16 cellular contexts compared by ENCODE assay signal in the genomic region with DNA sequence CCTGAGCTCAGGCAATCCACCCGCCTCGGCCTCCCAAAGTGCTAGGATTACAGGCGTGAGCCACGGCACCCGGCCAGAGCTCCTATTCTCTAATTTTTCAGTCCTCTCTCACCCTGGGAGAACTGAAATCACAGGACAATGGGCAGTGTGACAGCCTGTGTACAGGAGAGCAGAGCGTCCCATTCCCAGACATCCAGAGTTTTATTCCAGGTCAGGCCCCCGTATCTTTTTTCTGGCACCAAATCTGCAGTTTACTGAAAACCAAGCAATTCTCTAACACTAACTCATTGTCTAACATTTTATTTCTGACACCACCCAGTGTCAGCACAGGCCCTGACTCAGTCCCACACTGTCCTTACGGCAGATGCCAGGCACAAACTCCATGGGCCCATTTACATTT. TPM values are rescaled to one million over a fixed set of nuclear protein-coding genes. Genes with fewer than 3 reads are reported as not detected.
DNase-seq lines count a peak whose midpoint lies in the region; ATAC-seq, FAIRE-seq and TF ChIP-seq lines count a peak whose summit lies in the region.
"Had no signal": no experiment of that assay in that cellular context is flagged by ENCODE, and none has a peak within 500 bp of the region (broad histone marks: within the 10 kb centered on the region; RNA-seq: fewer than 3 reads in every experiment).

No MANE protein-coding gene starts in this region.

- H3K4me3 Mint-ChIP-seq in activated T-helper 1 cell treated with anti-CD3 and anti-CD28 coated beads, Interleukin-12 subunit alpha, Interleukin-12 subunit beta, Interleukin-2, Interleukin-4 antibody, amounts not matched to agents 30 ng/mL and 10 ng/mL and 1 ng/mL, durations not matched to agents 14 hours and 24 hours and 36 hours = peak overlapping the region; percentile 7
- H3K4me3 Mint-ChIP-seq: stimulated activated naive CD8-positive, alpha-beta T cell treated with anti-CD3 and anti-CD28 coated beads, Interleukin-15, amount 100 ng/mL, for 72 hours had no signal

- no peaks in the 10 kb centered on the region for H3K9me3 ChIP-seq in HepG2 (ENCODE audit: low read length)
- H3K9me3 ChIP-seq in skeletal muscle tissue (ENCODE audit: control insufficient read depth in 3 of 3, low read length in 3 of 3) = no peaks in the 10 kb centered on the region
- peaks cover 0 to 76% (median 24%) of the 10 kb centered on the region in 8 donors for H3K9me3 ChIP-seq in spleen

- 0 out of 5 replicates have a peak, but pooled peaks cover 0 to 8% of the 10 kb centered on the region in 2 experiments for H3K36me3 ChIP-seq in HepG2 (replicated peaks in 1 of 2; ENCODE audit: control insufficient read depth in 1 of 2, insufficient read depth in 2 of 2, low read length in 2 of 2)
- peaks cover 0 to 6% (median 2%) of the 10 kb centered on the region in 3 donors for H3K36me3 ChIP-seq in skeletal muscle tissue (ENCODE audit: control insufficient read depth in 3 of 3, insufficient read depth in 3 of 3, low read length in 3 of 3)
- H3K36me3 ChIP-seq in spleen = peaks cover 0 to 60% (median 19%) of the 10 kb centered on the region in 6 donors

- no peak overlapping the region for H2AFZ ChIP-seq in HepG2 (ENCODE audit: low read length)

- H3K4me2 ChIP-seq in HepG2 (ENCODE audit: low read depth, low read length) = no peak overlapping the region

- intact Hi-C loops in activated T-helper 1 cell treated with anti-CD3 and anti-CD28 coated beads, Interleukin-12 subunit alpha, Interleukin-12 subunit beta, Interleukin-2, Interleukin-4 antibody, amounts not matched to agents 30 ng/mL and 10 ng/mL and 1 ng/mL, durations not matched to agents 14 hours and 24 hours and 36 hours (cut with micrococcal nuclease) = loop anchor here (10.0 kb wide), 1 partner anchor 442 kb away; a partner anchor contains a TSS
- intact Hi-C loops in HepG2 (cut with micrococcal nuclease; ENCODE audit: unreplicated experiment) = loop anchor here (10.0 kb wide), 1 partner anchor 442 kb away; a partner anchor contains a TSS
- intact Hi-C loops in spleen (cut with DNase I; ENCODE audit: low total_unique reads) = no loop called here

- in situ Hi-C loops in HepG2 (cut with HindIII; ENCODE audit: extremely low pct_ligation_motif_present, low pct_unique_long_range_greater_than_20kb) = no loop called here

- peaks cover 24% of the 10 kb centered on the region for H3K4me1 ChIP-seq in HepG2 (ENCODE audit: insufficient read depth, low read length)
- peaks cover 5 to 6% (median 6%) of the 10 kb centered on the region in 3 donors for H3K4me1 ChIP-seq in skeletal muscle tissue (ENCODE audit: control insufficient read depth in 3 of 3, insufficient read depth in 3 of 3, low read length in 3 of 3)
- peaks cover 3 to 37% (median 10%) of the 10 kb centered on the region in 6 donors for H3K4me1 ChIP-seq in spleen
- H3K4me1 ChIP-seq: BE2C had no signal

- no peak overlapping the region for H3K27ac Mint-ChIP-seq in activated T-helper 1 cell treated with anti-CD3 and anti-CD28 coated beads, Interleukin-12 subunit alpha, Interleukin-12 subunit beta, Interleukin-2, Interleukin-4 antibody, amounts not matched to agents 30 ng/mL and 10 ng/mL and 1 ng/mL, durations not matched to agents 14 hours and 24 hours and 36 hours
- H3K27ac Mint-ChIP-seq: activated T-helper 2 cell treated with anti-CD3 and anti-CD28 coated beads, Interferon-gamma antibody, Interleukin-2, Interleukin-4, amounts not matched to agents 10 μg/mL and 5 μg/mL and 100 μg/mL, durations not matched to agents 14 hours and 24 hours and 36 hours had no signal

- ATAC-seq in HepG2 = no peak
- no peak for ATAC-seq in stimulated activated naive CD8-positive, alpha-beta T cell treated with anti-CD3 and anti-CD28 coated beads, Interleukin-15, Interleukin-2, amounts not matched to agents 100 U/mL and 50 U/mL, for 24 hours
- ATAC-seq: stimulated activated naive CD8-positive, alpha-beta T cell treated with anti-CD3 and anti-CD28 coated beads, Interleukin-15, amount 100 ng/mL, for 72 hours had no signal

- 93% methylated on average over 8 of the region's 8 CpGs for WGBS in HepG2 (ENCODE audit: low lambda C conversion rate)
- 92 to 95% (median 95%) methylated on average over 8 of the region's 8 CpGs for WGBS in spleen, 5 donors

- CTCF ChIA-PET in HepG2 (lab: Yijun Ruan, JAX; ENCODE audit: low intra/inter-chr PET ratio, low total read pairs) = no interaction called here

- no peak for TF ChIP-seq CTCF in HepG2 (CRISPR knock-in tag; IDR thresholded peaks at IDR 0.05)
- no peak for TF ChIP-seq CTCF in spleen (IDR thresholded peaks at IDR 0.05 in 8 of 11, conservative IDR thresholded peaks at IDR 0.05 in 3 of 11)

- no peak for TF ChIP-seq RAD21 in HepG2 (CRISPR knock-in tag; IDR thresholded peaks at IDR 0.05)

- TF ChIP-seq POLR2A in HepG2 (IDR thresholded peaks at IDR 0.05; ENCODE audit: insufficient read depth in 1 of 2, low read depth in 2 of 2, low read length in 2 of 2) (no peak), spleen (IDR thresholded peaks at IDR 0.05) (no peak)

- H3K9ac ChIP-seq in HepG2 (ENCODE audit: insufficient read depth, low read depth, low read length) (no peak overlapping the region), skeletal muscle tissue (ENCODE audit: low read depth in 1 of 3, low read length in 3 of 3) (no peak overlapping the region)

- H4K20me1 ChIP-seq in HepG2 (ENCODE audit: insufficient read depth, low read length) = no peaks in the 10 kb centered on the region

- no peak for FAIRE-seq in HepG2 (lab: Jason Lieb, UNC)
- FAIRE-seq: GM18507 had no signal

- TF ChIP-seq EP300 in HepG2 (IDR thresholded peaks at IDR 0.05; ENCODE audit: low read depth in 2 of 2, low read length in 2 of 2) = no peak
- no peak for TF ChIP-seq EP300 in HepG2 (CRISPR knock-in tag; IDR thresholded peaks at IDR 0.05; ENCODE audit: borderline replicate concordance)

- peaks cover 1% of the 10 kb centered on the region for H3K4me1 Mint-ChIP-seq in activated T-helper 1 cell treated with anti-CD3 and anti-CD28 coated beads, Interleukin-12 subunit alpha, Interleukin-12 subunit beta, Interleukin-2, Interleukin-4 antibody, amounts not matched to agents 30 ng/mL and 10 ng/mL and 1 ng/mL, durations not matched to agents 14 hours and 24 hours and 36 hours (ENCODE audit: low read depth)

- peaks cover 60% of the 10 kb centered on the region for H3K9me3 Mint-ChIP-seq in activated T-helper 1 cell treated with anti-CD3 and anti-CD28 coated beads, Interleukin-12 subunit alpha, Interleukin-12 subunit beta, Interleukin-2, Interleukin-4 antibody, amounts not matched to agents 30 ng/mL and 10 ng/mL and 1 ng/mL, durations not matched to agents 14 hours and 24 hours and 36 hours

- BruUV-seq in HepG2 (replicated peaks; lab: Mats Ljungman, UMichigan) = no TSS peak

- H3K27ac ChIP-seq in epithelial cell of prostate = peak overlapping the region; percentile 33
- no peak overlapping the region for H3K27ac ChIP-seq in HepG2 (ENCODE audit: extremely low read length, insufficient read depth, low read length)
- H3K27ac ChIP-seq in skeletal muscle tissue (ENCODE audit: low read depth, low read length) = peak overlapping the region; percentile 33
- no peak overlapping the region for H3K27ac ChIP-seq in spleen
- H3K27ac ChIP-seq: Peyer's patch had no signal

- H3K4me3 ChIP-seq in HepG2 (replicated peaks in 1 of 3; ENCODE audit: insufficient read depth in 1 of 3, low read depth in 2 of 3, low read length in 3 of 3) (no peak overlapping the region), skeletal muscle tissue (ENCODE audit: low read length in 3 of 3) (no peak overlapping the region), spleen (no peak overlapping the region)
- H3K4me3 ChIP-seq: MG63, Peyer's patch had no signal

- peaks cover 74% of the 10 kb centered on the region for H3K36me3 Mint-ChIP-seq in activated T-helper 1 cell treated with anti-CD3 and anti-CD28 coated beads, Interleukin-12 subunit alpha, Interleukin-12 subunit beta, Interleukin-2, Interleukin-4 antibody, amounts not matched to agents 30 ng/mL and 10 ng/mL and 1 ng/mL, durations not matched to agents 14 hours and 24 hours and 36 hours (ENCODE audit: low read depth)

- DNase-seq in activated T-helper 1 cell treated with anti-CD3 and anti-CD28 coated beads, Interleukin-12 subunit alpha, Interleukin-12 subunit beta, Interleukin-2, Interleukin-4 antibody, amounts not matched to agents 30 ng/mL and 10 ng/mL and 1 ng/mL, durations not matched to agents 14 hours and 24 hours and 36 hours (ENCODE audit: low spot score) = no peak
- DNase-seq in epithelial cell of prostate (ENCODE audit: low read depth, low spot score) = no peak
- DNase-seq in HepG2 (ENCODE audit: low spot score) = no peak
- DNase-seq in NCI-H146 treated with DMSO at 0.1 percent for 48 hours (lab: John Stamatoyannopoulos, UW; ENCODE audit: unreplicated experiment) = no peak
- DNase-seq in activated gamma-delta T cell (lab: John Stamatoyannopoulos, UW) = no peak
- DNase-seq in spleen = no peak
- no peak for DNase-seq in stimulated activated naive CD8-positive, alpha-beta T cell treated with anti-CD3 and anti-CD28 coated beads, Interleukin-15, Interleukin-2, amounts not matched to agents 100 U/mL and 50 U/mL, for 24 hours
- DNase-seq: BE2C; HCEC 1CT; MG63; Peyer's patch; stimulated activated CD4-positive, alpha-beta T cell treated with anti-CD3 and anti-CD28 coated beads, Interleukin-4, amount 100 ng/mL, for 24 hours; stimulated activated naive CD8-positive, alpha-beta T cell treated with anti-CD3 and anti-CD28 coated beads, Interleukin-15, amount 100 ng/mL, for 72 hours had no signal

- no peaks in the 10 kb centered on the region for H3K27me3 Mint-ChIP-seq in activated T-helper 1 cell treated with anti-CD3 and anti-CD28 coated beads, Interleukin-12 subunit alpha, Interleukin-12 subunit beta, Interleukin-2, Interleukin-4 antibody, amounts not matched to agents 30 ng/mL and 10 ng/mL and 1 ng/mL, durations not matched to agents 14 hours and 24 hours and 36 hours (ENCODE audit: insufficient read depth)
- H3K27me3 Mint-ChIP-seq: stimulated activated naive CD8-positive, alpha-beta T cell treated with anti-CD3 and anti-CD28 coated beads, Interleukin-15, amount 100 ng/mL, for 72 hours had no signal

- H3K27me3 ChIP-seq in HepG2 (ENCODE audit: control insufficient read depth in 1 of 2, insufficient read depth in 2 of 2, low read length in 2 of 2) (no peaks in the 10 kb centered on the region), skeletal muscle tissue (ENCODE audit: control insufficient read depth in 3 of 3, insufficient read depth in 3 of 3, low read length in 3 of 3) (no peaks in the 10 kb centered on the region), spleen (replicated peaks in 1 of 7) (no peaks in the 10 kb centered on the region)
- H3K27me3 ChIP-seq: BE2C, MG63, Peyer's patch had no signal

- peaks cover 27% of the 10 kb centered on the region for H3K79me2 ChIP-seq in HepG2 (ENCODE audit: insufficient read depth, low read length)

- POLR2A ChIA-PET in HepG2 (lab: Yijun Ruan, JAX) = interaction anchor here (0.6 to 0.8 kb wide), 2 partner anchors 74 to 190 kb away, joined by 3 read pairs; a partner anchor contains a TSS

RNA-seq across cellular contexts. Expression of a gene that starts 6.7 kb away (rescaled TPM):
- 9.6 and 9.9 TPM in 2 replicates for total RNA-seq in activated T-helper 1 cell treated with anti-CD3 and anti-CD28 coated beads, Interleukin-12 subunit alpha, Interleukin-12 subunit beta, Interleukin-2, Interleukin-4 antibody, amounts not matched to agents 30 ng/mL and 10 ng/mL and 1 ng/mL, durations not matched to agents 14 hours and 24 hours and 36 hours
- 5.2 and 6.9 TPM in 2 replicates for total RNA-seq in HepG2 (2016; rRNA removed; fragmentation: Illumina TruSeq; extraction: Trizol)
- total RNA-seq in HepG2 (2016; cell fraction: cytosol; rRNA removed; fragmentation: Illumina TruSeq; extraction: Trizol; ENCODE audit: low read depth) = 1.2 and 1.3 TPM in 2 replicates
- total RNA-seq in HepG2 (2016; cell fraction: insoluble cytoplasmic fraction; rRNA removed; fragmentation: Illumina TruSeq; extraction: Trizol) = 5.0 and 7.1 TPM in 2 replicates
- 1.8 and 3.4 TPM in 2 replicates for total RNA-seq in HepG2 (2016; cell fraction: membrane; rRNA removed; fragmentation: Illumina TruSeq; extraction: Trizol)
- 12.9 and 14.9 TPM in 2 replicates for total RNA-seq in HepG2 (2016; cell fraction: nucleus; rRNA removed; fragmentation: Illumina TruSeq; extraction: Trizol)
- polyA plus RNA-seq in HepG2 (2011; rRNA removed) = 1.8 and 2.7 TPM in 2 replicates
- 0.36 and 1.00 TPM in 2 replicates for polyA plus RNA-seq in HepG2 (2011; cell fraction: cytosol; rRNA removed)
- 2.6 and 3.6 TPM in 2 replicates for polyA plus RNA-seq in HepG2 (2011; cell fraction: nucleus; rRNA removed)
- 3.2 TPM in 2 replicates for polyA plus RNA-seq in HepG2 (2012)
- 0.23 and 0.34 TPM in 2 replicates for polyA plus RNA-seq in HepG2 (2016; cell fraction: cytosol; fragmentation: Illumina TruSeq; extraction: Trizol; ENCODE audit: low read depth)
- 5.0 and 5.7 TPM in 2 replicates for polyA plus RNA-seq in HepG2 (2016; cell fraction: insoluble cytoplasmic fraction; fragmentation: Illumina TruSeq; extraction: Trizol; ENCODE audit: low read depth)
- 0.62 and 0.77 TPM in 2 replicates for polyA plus RNA-seq in HepG2 (2016; cell fraction: membrane; fragmentation: Illumina TruSeq; extraction: Trizol; ENCODE audit: low read depth)
- 12.2 and 16.1 TPM in 2 replicates for polyA plus RNA-seq in HepG2 (2016; cell fraction: nucleus; fragmentation: Illumina TruSeq; extraction: Trizol; ENCODE audit: insufficient read depth, low read depth)
- polyA minus RNA-seq in HepG2 (2011; rRNA and poly(A)+ RNA removed; ENCODE audit: low replicate concordance) = 2.1 and 4.1 TPM in 2 replicates
- 2.3 and 3.5 TPM in 2 replicates for polyA minus RNA-seq in HepG2 (2011; cell fraction: cytosol; rRNA and poly(A)+ RNA removed)
- 13.9 and 22.6 TPM in 2 replicates for polyA minus RNA-seq in HepG2 (2011; cell fraction: nucleus; rRNA and poly(A)+ RNA removed)
- 7.3 TPM for total RNA-seq in skeletal muscle tissue
- 10 to 100 TPM; 18.8 to 42.7 (median 22.9) TPM for total RNA-seq in spleen
- polyA plus RNA-seq in spleen = 1 to 10 TPM; 4.9 to 7.0 (median 5.1) TPM

RNA-seq across cellular contexts. Expression of a gene that starts 36.3 kb away (rescaled TPM):
- 9.7 and 11.7 TPM in 2 replicates for total RNA-seq in activated T-helper 1 cell treated with anti-CD3 and anti-CD28 coated beads, Interleukin-12 subunit alpha, Interleukin-12 subunit beta, Interleukin-2, Interleukin-4 antibody, amounts not matched to agents 30 ng/mL and 10 ng/mL and 1 ng/mL, durations not matched to agents 14 hours and 24 hours and 36 hours
- total RNA-seq in HepG2 (2016; rRNA removed; fragmentation: Illumina TruSeq; extraction: Trizol) = 4.4 and 5.3 TPM in 2 replicates
- 1.0 and 1.4 TPM in 2 replicates for total RNA-seq in HepG2 (2016; cell fraction: cytosol; rRNA removed; fragmentation: Illumina TruSeq; extraction: Trizol; ENCODE audit: low read depth)
- 6.1 and 6.5 TPM in 2 replicates for total RNA-seq in HepG2 (2016; cell fraction: insoluble cytoplasmic fraction; rRNA removed; fragmentation: Illumina TruSeq; extraction: Trizol)
- 1.2 and 2.2 TPM in 2 replicates for total RNA-seq in HepG2 (2016; cell fraction: membrane; rRNA removed; fragmentation: Illumina TruSeq; extraction: Trizol)
- total RNA-seq in HepG2 (2016; cell fraction: nucleus; rRNA removed; fragmentation: Illumina TruSeq; extraction: Trizol) = 9.1 and 9.4 TPM in 2 replicates
- polyA plus RNA-seq in HepG2 (2011; rRNA removed) = 2.7 and 3.4 TPM in 2 replicates
- 1.6 and 1.8 TPM in 2 replicates for polyA plus RNA-seq in HepG2 (2011; cell fraction: cytosol; rRNA removed)
- polyA plus RNA-seq in HepG2 (2011; cell fraction: nucleus; rRNA removed) = 4.3 and 4.4 TPM in 2 replicates
- 1.5 and 2.2 TPM in 2 replicates for polyA plus RNA-seq in HepG2 (2012)
- 0.43 and 0.91 TPM in 2 replicates for polyA plus RNA-seq in HepG2 (2016; cell fraction: cytosol; fragmentation: Illumina TruSeq; extraction: Trizol; ENCODE audit: low read depth)
- 5.8 and 6.2 TPM in 2 replicates for polyA plus RNA-seq in HepG2 (2016; cell fraction: insoluble cytoplasmic fraction; fragmentation: Illumina TruSeq; extraction: Trizol; ENCODE audit: low read depth)
- polyA plus RNA-seq in HepG2 (2016; cell fraction: membrane; fragmentation: Illumina TruSeq; extraction: Trizol; ENCODE audit: low read depth) = 1.5 and 1.7 TPM in 2 replicates
- polyA plus RNA-seq in HepG2 (2016; cell fraction: nucleus; fragmentation: Illumina TruSeq; extraction: Trizol; ENCODE audit: insufficient read depth, low read depth) = 11.7 and 13.6 TPM in 2 replicates
- polyA minus RNA-seq in HepG2 (2011; rRNA and poly(A)+ RNA removed; ENCODE audit: low replicate concordance) = 1.1 and 1.9 TPM in 2 replicates
- 0.70 and 1.1 TPM in 2 replicates for polyA minus RNA-seq in HepG2 (2011; cell fraction: cytosol; rRNA and poly(A)+ RNA removed)
- 5.5 and 6.3 TPM in 2 replicates for polyA minus RNA-seq in HepG2 (2011; cell fraction: nucleus; rRNA and poly(A)+ RNA removed)
- total RNA-seq in skeletal muscle tissue = 15.7 TPM
- total RNA-seq in spleen = 10 to 100 TPM in 2 of 7 donors, 1 to 10 TPM in 5; 6.2 to 16.5 (median 9.3) TPM
- polyA plus RNA-seq in spleen = 1 to 10 TPM; 4.5 to 7.4 (median 5.4) TPM

Comparison
In these comparisons a context has a peak if more than half of its experiments do, and no peak if none do; other contexts are left out.
1. H3K27ac ChIP-seq: peak in epithelial cell of prostate (single experiment) and skeletal muscle tissue (single experiment); none in HepG2 (single experiment) and spleen (0 of 8).